In genomic region chrX:134682081-134682480, GRCh38 we compare ENCODE assay signal across 1 cellular context.
TF ChIP-seq lines count a peak whose summit lies in the region.

No MANE protein-coding gene starts in this region.

TF ChIP-seq in SK-N-SH treated with all-trans-retinoic acid at 6 μM for 48 hours, 23 proteins besides CTCF, POLR2A, EP300 and RAD21 (continued from another document):
- TF ChIP-seq POU6F1 (CRISPR knock-in tag; IDR thresholded peaks at IDR 0.05; ENCODE audit: borderline replicate concordance, low read depth), result no peak
- no peak for TF ChIP-seq TOX (CRISPR knock-in tag; IDR thresholded peaks at IDR 0.05; ENCODE audit: borderline replicate concordance)
- no peak for TF ChIP-seq ZFP30 (CRISPR knock-in tag; IDR thresholded peaks at IDR 0.05)
